21 cellular contexts compared by ENCODE assay signal in the genomic region with DNA sequence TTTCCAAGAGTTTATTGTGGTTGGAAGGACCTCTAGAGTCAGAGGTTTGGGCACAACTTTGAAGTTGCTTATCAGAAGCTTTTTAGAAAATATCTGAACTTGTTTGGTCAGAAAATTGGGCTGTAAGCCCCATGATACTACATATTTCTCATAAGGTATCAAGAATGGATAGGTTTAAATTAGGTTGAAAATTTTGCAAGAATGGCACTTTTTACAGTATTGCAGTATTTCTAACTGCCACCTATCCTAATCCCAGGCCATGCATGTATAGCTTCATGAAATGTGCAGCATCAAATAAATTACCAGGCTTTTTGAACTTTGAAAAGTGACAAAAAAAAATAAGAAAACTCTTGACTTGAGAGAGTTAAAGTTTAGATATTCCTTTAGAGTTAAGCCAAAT.
DNase-seq lines count a peak whose midpoint lies in the region; ATAC-seq, FAIRE-seq and TF ChIP-seq lines count a peak whose summit lies in the region.
"Had no signal": no experiment of that assay in that cellular context is flagged by ENCODE, and none has a peak within 500 bp of the region (broad histone marks: within the 10 kb centered on the region; RNA-seq: fewer than 3 reads in every experiment).

No MANE protein-coding gene starts in this region.

- H3K79me2 ChIP-seq in K562 (ENCODE audit: control insufficient read depth, insufficient read depth, low read length), result no peaks in the 10 kb centered on the region

- no peak overlapping the region for H3K4me2 ChIP-seq in K562 (ENCODE audit: insufficient read depth, low read length)
- H3K4me2 ChIP-seq: BLaER1 treated with 17β-estradiol and CSF1 and Interleukin-3, amounts not matched to agents 10 nM and 100 nM had no signal

- intact Hi-C loops in K562 (cut with micrococcal nuclease), result no loop called here

- H3K9me3 ChIP-seq in K562 (replicated peaks; ENCODE audit: control insufficient read depth, insufficient read depth, low read depth, low read length), result no peaks in the 10 kb centered on the region; the same call in 1 of the 2 replicates
- H3K9me3 ChIP-seq: BE2C; BLaER1 treated with 17β-estradiol and CSF1 and Interleukin-3, amounts not matched to agents 10 nM and 100 nM had no signal

- H2AFZ ChIP-seq in K562 (ENCODE audit: low read depth, low read length), result no peak overlapping the region
- H2AFZ ChIP-seq: GM23248 had no signal

- no peaks in the 10 kb centered on the region for H3K4me1 ChIP-seq in K562 (replicated peaks in 1 of 2; ENCODE audit: control insufficient read depth in 2 of 2, insufficient read depth in 2 of 2, low read length in 2 of 2)
- H3K4me1 ChIP-seq: BE2C had no signal

- no peak overlapping the region for H3K4me3 ChIP-seq in K562
- H3K4me3 ChIP-seq: BLaER1 treated with 17β-estradiol and CSF1 and Interleukin-3, amounts not matched to agents 10 nM and 100 nM; GM23248 had no signal

- TF ChIP-seq RAD21 in K562 (CRISPR knock-in tag; conservative IDR thresholded peaks at IDR 0.05 in 1 of 2, IDR thresholded peaks at IDR 0.05 in 1 of 2), result no peak

- H3K36me3 ChIP-seq in K562 (ENCODE audit: control insufficient read depth, insufficient read depth, low read length), result no peaks in the 10 kb centered on the region
- H3K36me3 ChIP-seq: BE2C; BLaER1 treated with 17β-estradiol and CSF1 and Interleukin-3, amounts not matched to agents 10 nM and 100 nM had no signal

- TF ChIP-seq CTCF in C4-2B (conservative IDR thresholded peaks at IDR 0.05), result no peak
- TF ChIP-seq CTCF in K562 (IDR thresholded peaks at IDR 0.05 in 2 of 3, conservative IDR thresholded peaks at IDR 0.05 in 1 of 3; ENCODE audit: insufficient read depth in 2 of 3, low read depth in 1 of 3, low read length in 3 of 3), result no peak

- no peak for FAIRE-seq in K562 (lab: Jason Lieb, UNC)
- FAIRE-seq: GM12891, GM18507, H1 had no signal

- CTCF ChIA-PET in K562 (lab: Yijun Ruan, JAX; ENCODE audit: low intra/inter-chr PET ratio), result no interaction called here

- POLR2A ChIA-PET in K562 (lab: Yijun Ruan, JAX), result no interaction called here

- H3K27me3 ChIP-seq in K562 (ENCODE audit: control insufficient read depth in 2 of 2, insufficient read depth in 2 of 2, low read length in 2 of 2), result no peaks in the 10 kb centered on the region
- H3K27me3 ChIP-seq: BE2C; BLaER1 treated with 17β-estradiol and CSF1 and Interleukin-3, amounts not matched to agents 10 nM and 100 nM had no signal

- BruUV-seq in K562 (replicated peaks; lab: Mats Ljungman, UMichigan), result no TSS peak

- H4K20me1 ChIP-seq in K562 (replicated peaks; ENCODE audit: control insufficient read depth, insufficient read depth, low read length), result no peaks in the 10 kb centered on the region
- H4K20me1 ChIP-seq: BLaER1 treated with 17β-estradiol and CSF1 and Interleukin-3, amounts not matched to agents 10 nM and 100 nM had no signal

- ATAC-seq in K562 (no peak), GM21423 (IDR thresholded peaks at IDR 0.05; ENCODE audit: unreplicated experiment) (no peak)

- in situ Hi-C loops in K562 (cut with MboI), result no loop called here

- H3K27ac ChIP-seq in C4-2B (peak overlapping the region; percentile 52; the same call in 1 of the 2 replicates), K562 (ENCODE audit: extremely low read depth, low read depth, low read length) (no peak overlapping the region)
- H3K27ac ChIP-seq: BLaER1 treated with 17β-estradiol and CSF1 and Interleukin-3, amounts not matched to agents 10 nM and 100 nM; GM23248 had no signal

- peak; percentile 38 for DNase-seq in OCI-M1 (lab: John Stamatoyannopoulos, UW)
- DNase-seq in K562 (ENCODE audit: extremely low read depth in 1 of 4, low spot score in 3 of 4), result no peak
- DNase-seq in AG08396 (ENCODE audit: low spot score), result no peak
- no peak for DNase-seq in activated CD4-positive, alpha-beta T cell treated with anti-CD3 and anti-CD28 coated beads for 48 hours
- DNase-seq: AML-193; BE2C; Calu3; CD4-positive, alpha-beta memory T cell; COR-L47; DMS53; DMS79 treated with DMSO at 0.1 percent for 48 hours; GF-D8; GM23248; H7; HCEC 1CT had no signal

- H3K9ac ChIP-seq in K562 (ENCODE audit: insufficient read depth in 1 of 2, low read depth in 2 of 2, low read length in 2 of 2), result no peak overlapping the region
- H3K9ac ChIP-seq: BLaER1 treated with 17β-estradiol and CSF1 and Interleukin-3, amounts not matched to agents 10 nM and 100 nM; GM23248 had no signal

- no peaks in the 10 kb centered on the region for H3K9me1 ChIP-seq in K562 (ENCODE audit: control insufficient read depth, insufficient read depth, low read length)

- no peak for TF ChIP-seq EP300 in K562 (IDR thresholded peaks at IDR 0.05; ENCODE audit: low read length)

- TF ChIP-seq POLR2A in K562 (conservative IDR thresholded peaks at IDR 0.05), result no peak

TF ChIP-seq in K562, 482 proteins besides CTCF, POLR2A, EP300 and RAD21:
- TF ChIP-seq MAFF (IDR thresholded peaks at IDR 0.05; ENCODE audit: low read length) (0 out of 2 replicates have a peak, but pooled peaks have one; percentile 24), ELF1 (tag; IDR thresholded peaks at IDR 0.05) (no peak)
